25 cellular contexts compared by ENCODE assay signal in the genomic region with DNA sequence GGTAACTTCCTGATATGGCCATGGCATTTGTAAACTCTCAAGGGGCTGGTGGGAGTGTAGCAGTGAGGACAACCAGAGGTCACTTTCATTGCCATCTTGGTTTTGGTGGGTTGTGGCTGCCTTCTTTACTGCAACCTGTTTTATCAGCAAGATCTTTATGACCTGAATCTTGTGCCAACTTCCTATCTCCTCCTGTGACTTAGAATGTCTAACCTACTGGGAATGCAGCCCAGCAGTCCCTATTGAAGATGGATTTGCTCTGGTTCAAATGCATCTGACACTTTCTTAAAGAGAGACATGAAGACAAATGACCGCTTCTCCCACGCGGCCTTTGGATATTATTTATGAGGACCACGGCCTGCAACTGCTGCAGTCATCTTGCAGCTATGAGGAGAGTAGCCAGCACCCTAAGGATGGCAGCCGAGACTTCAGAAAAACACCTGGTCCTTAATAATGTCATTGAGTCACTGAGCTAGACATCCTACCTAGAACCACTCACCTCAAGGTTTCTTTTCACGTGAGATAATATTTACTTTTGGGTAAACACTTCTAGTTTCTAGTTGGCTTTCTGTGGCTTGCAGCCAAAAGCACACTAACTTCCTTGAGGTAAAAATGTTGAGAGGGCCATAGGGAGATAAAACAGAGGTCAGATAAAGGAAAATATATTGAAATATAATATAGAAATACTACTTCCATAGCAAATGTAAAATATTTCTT. TPM values are rescaled to one million over a fixed set of nuclear protein-coding genes. Genes with fewer than 3 reads are reported as not detected.
DNase-seq lines count a peak whose midpoint lies in the region; ATAC-seq and TF ChIP-seq lines count a peak whose summit lies in the region.
"Had no signal": no experiment of that assay in that cellular context is flagged by ENCODE, and none has a peak within 500 bp of the region (broad histone marks: within the 10 kb centered on the region; RNA-seq: fewer than 3 reads in every experiment).

No MANE protein-coding gene starts in this region.

- H4K20me1 ChIP-seq in SK-N-SH (ENCODE audit: insufficient read depth), result no peaks in the 10 kb centered on the region

- no peak overlapping the region for H3K4me3 ChIP-seq in SK-N-SH (ENCODE audit: low read depth in 2 of 2, low read length in 1 of 2)
- H3K4me3 ChIP-seq in NB4 (ENCODE audit: low read depth, low read length), result no peak overlapping the region
- no peak overlapping the region for H3K4me3 ChIP-seq in left ventricle myocardium inferior
- H3K4me3 ChIP-seq: breast epithelium, gastrocnemius medialis, GM12878, hepatocyte, ovary, skin epidermis had no signal

- H3K9ac ChIP-seq in SK-N-SH, result no peak overlapping the region

- no peak for TF ChIP-seq RAD21 in SK-N-SH (IDR thresholded peaks at IDR 0.05; ENCODE audit: low read length)

- intact Hi-C loops in left ventricle myocardium inferior (cut with micrococcal nuclease), result no loop called here

- no peaks in the 10 kb centered on the region for H3K9me2 ChIP-seq in SK-N-SH

- no peak overlapping the region for H2AFZ ChIP-seq in SK-N-SH (ENCODE audit: low read depth)
- H2AFZ ChIP-seq: hepatocyte had no signal

- TF ChIP-seq POLR2A in NB4 (IDR thresholded peaks at IDR 0.05; ENCODE audit: extremely low read depth, insufficient read length), result no peak

- CTCF ChIA-PET in SK-N-SH (lab: Yijun Ruan, JAX), result interaction anchor here (12.1 kb wide), 1 partner anchor 1653 kb away, joined by 150 read pairs; no protein-coding TSS in a partner anchor

- peaks cover 3% of the 10 kb centered on the region for H3F3A ChIP-seq in SK-N-SH (replicated peaks; ENCODE audit: insufficient read depth)

- ATAC-seq in SK-N-SH treated with all-trans-retinoic acid at 6 μM for 48 hours (no peak), HG03457 (IDR thresholded peaks at IDR 0.05; ENCODE audit: unreplicated experiment) (no peak)
- ATAC-seq: gastrocnemius medialis, GM12878, HCT116 had no signal

- H3K4me2 ChIP-seq in SK-N-SH, result no peak overlapping the region
- H3K4me2 ChIP-seq: hepatocyte had no signal

- H3K36me3 ChIP-seq in SK-N-SH (replicated peaks in 1 of 2; ENCODE audit: control insufficient read depth in 1 of 2, insufficient read depth in 2 of 2, low read length in 1 of 2), result no peaks in the 10 kb centered on the region
- no peaks in the 10 kb centered on the region for H3K36me3 ChIP-seq in left ventricle myocardium inferior
- H3K36me3 ChIP-seq: breast epithelium, gastrocnemius medialis, ovary had no signal

- no peaks in the 10 kb centered on the region for H3K9me3 ChIP-seq in SK-N-SH
- peaks cover 7% of the 10 kb centered on the region for H3K9me3 ChIP-seq in left ventricle myocardium inferior (replicated peaks)
- H3K9me3 ChIP-seq: breast epithelium, gastrocnemius medialis, ovary had no signal

- DNase-seq in SK-N-SH, result no peak
- DNase-seq in NB4 (ENCODE audit: low read depth), result peak; percentile 21
- DNase-seq in kidney tubule cell (ENCODE audit: low spot score), result peak; percentile 13
- no peak for DNase-seq in left ventricle myocardium inferior
- DNase-seq in effector CD4-positive, alpha-beta T cell, result no peak
- DNase-seq in C1 segment of cervical spinal cord (lab: John Stamatoyannopoulos, UW), result no peak
- DNase-seq: activated CD4-positive, alpha-beta T cell treated with anti-CD3 and anti-CD28 coated beads for 48 hours; CD4-positive, alpha-beta T cell; gastrocnemius medialis; mesenchymal stem cell; NCI-H1092; NCI-H1694; NCI-H2171 treated with DMSO at 0.1 percent for 48 hours; NCI-H524 treated with DMSO at 0.1 percent for 48 hours; ovary; retina; Right ventricle myocardium superior; stimulated activated naive CD4-positive, alpha-beta T cell had no signal

- H3K27ac ChIP-seq in SK-N-SH (ENCODE audit: low read depth in 2 of 2, low read length in 1 of 2), result no peak overlapping the region
- H3K27ac ChIP-seq in left ventricle myocardium inferior (replicated peaks), result no peak overlapping the region
- H3K27ac ChIP-seq: breast epithelium, gastrocnemius medialis, hepatocyte, ovary, skin epidermis had no signal

- TF ChIP-seq EP300 in SK-N-SH (IDR thresholded peaks at IDR 0.05; ENCODE audit: borderline replicate concordance in 1 of 2, low read depth in 1 of 2, low read length in 1 of 2), result no peak

- no peaks in the 10 kb centered on the region; a peak in 1 of 4 replicates for H3K4me1 ChIP-seq in SK-N-SH (ENCODE audit: control insufficient read depth in 1 of 2, insufficient read depth in 2 of 2, low read depth in 1 of 2, low read length in 1 of 2)
- no peaks in the 10 kb centered on the region for H3K4me1 ChIP-seq in left ventricle myocardium inferior
- H3K4me1 ChIP-seq: breast epithelium, gastrocnemius medialis had no signal

- 82% methylated on average over 6 of the region's 6 CpGs for WGBS in SK-N-SH (ENCODE audit: low lambda C conversion rate)

- POLR2A ChIA-PET in SK-N-SH (lab: Yijun Ruan, JAX), result no interaction called here

- no peak for TF ChIP-seq CTCF in SK-N-SH (IDR thresholded peaks at IDR 0.05)
- TF ChIP-seq CTCF in NB4 (IDR thresholded peaks at IDR 0.05; ENCODE audit: low read depth, low read length), result no peak
- TF ChIP-seq CTCF in left ventricle myocardium inferior (IDR thresholded peaks at IDR 0.05; ENCODE audit: borderline replicate concordance), result no peak

- no peaks in the 10 kb centered on the region; the same call in 1 of the 2 replicates for H3K27me3 ChIP-seq in SK-N-SH (ENCODE audit: insufficient read depth)
- peaks cover 2% of the 10 kb centered on the region for H3K27me3 ChIP-seq in left ventricle myocardium inferior (ENCODE audit: low read depth)
- H3K27me3 ChIP-seq: breast epithelium, gastrocnemius medialis, hepatocyte, ovary had no signal

- no peaks in the 10 kb centered on the region for H3K79me2 ChIP-seq in SK-N-SH (ENCODE audit: insufficient read depth)
- H3K79me2 ChIP-seq: hepatocyte had no signal

TF ChIP-seq in SK-N-SH treated with all-trans-retinoic acid at 6 μM for 48 hours, 23 proteins besides CTCF, POLR2A, EP300 and RAD21:
- peak; percentile 41; the same call in 1 of the 2 replicates for TF ChIP-seq ISL1 (CRISPR knock-in tag; IDR thresholded peaks at IDR 0.05)
- TF ChIP-seq TCF4 (CRISPR knock-in tag; IDR thresholded peaks at IDR 0.05; ENCODE audit: borderline replicate concordance), result no peak

TF ChIP-seq in SK-N-SH, 30 proteins besides CTCF, POLR2A, EP300 and RAD21:
- TF ChIP-seq RFX5 (IDR thresholded peaks at IDR 0.05; ENCODE audit: low read length) (no peak), TAF1 (IDR thresholded peaks at IDR 0.05; ENCODE audit: borderline replicate concordance, low read depth, low read length) (no peak), FOXJ3 (CRISPR knock-in tag; IDR thresholded peaks at IDR 0.05) (no peak), JUND (IDR thresholded peaks at IDR 0.05) (no peak), FOXM1 (IDR thresholded peaks at IDR 0.05; ENCODE audit: low read depth) (no peak), NRF1 (IDR thresholded peaks at IDR 0.05; ENCODE audit: low read depth, low read length) (no peak)
TF ChIP-seq in SK-N-SH: peak in this region for 0.

RNA-seq across cellular contexts. Expression of a gene that starts 28.2 kb away (rescaled TPM):
- polyA plus RNA-seq in SK-N-SH (2012; rRNA removed), result 3.6 and 4.6 TPM in 2 replicates
- 5.8 and 15.9 TPM in 2 replicates for polyA plus RNA-seq in SK-N-SH (2012; cell fraction: cytosol; rRNA removed)
- 1.0 and 3.1 TPM in 2 replicates for polyA plus RNA-seq in SK-N-SH (2012; cell fraction: nucleus; rRNA removed)
- total RNA-seq in left ventricle myocardium inferior, result 27.8 TPM

Comparison
In these comparisons a context has a peak if more than half of its experiments do, and no peak if none do; other contexts are left out.
1. DNase-seq: peak in NB4 (single experiment) and kidney tubule cell (single experiment); none in SK-N-SH (single experiment), left ventricle myocardium inferior (single experiment), effector CD4-positive, alpha-beta T cell (single experiment) and C1 segment of cervical spinal cord (0 of 14).